In genomic region chr22:46791201-46791731, GRCh38 we compare ENCODE assay signal across 8 cellular contexts.
DNase-seq lines count a peak whose midpoint lies in the region; ATAC-seq lines count a peak whose summit lies in the region.

No MANE protein-coding gene starts in this region.

- H3K4me3 Mint-ChIP-seq in memory B cell = peak overlapping the region; percentile 80

- no peaks in the 10 kb centered on the region for H3K27me3 Mint-ChIP-seq in memory B cell

- ATAC-seq in memory B cell (ENCODE audit: low read depth) = peak; percentile 94
- no peak for ATAC-seq in HG03469 (IDR thresholded peaks at IDR 0.05; ENCODE audit: unreplicated experiment)

- peak overlapping the region; percentile 91 for H3K27ac Mint-ChIP-seq in memory B cell

- H3K36me3 Mint-ChIP-seq in memory B cell = peaks cover 9% of the 10 kb centered on the region

- H3K4me1 Mint-ChIP-seq in memory B cell = peaks cover 26% of the 10 kb centered on the region

- no peaks in the 10 kb centered on the region for H3K9me3 Mint-ChIP-seq in memory B cell

- DNase-seq in HCEC 1CT = peak; percentile 66
- DNase-seq in activated CD4-positive, CD25-positive, alpha-beta regulatory T cell (lab: John Stamatoyannopoulos, UW) = peak; percentile 37 to 65 (median 44)
- DNase-seq in brain pericyte (ENCODE audit: low read depth, low spot score) = peak; percentile 5
- peak; percentile 32 to 37 for DNase-seq in memory B cell (ENCODE audit: low spot score in 2 of 2)
- peak; percentile 72 to 74 for DNase-seq in stimulated activated CD8-positive, alpha-beta memory T cell treated with anti-CD3 and anti-CD28 coated beads, Interleukin-7, amount 100 ng/mL, for 4 hours (ENCODE audit: low read depth in 2 of 2)
- no peak for DNase-seq in NCI-H446 (lab: John Stamatoyannopoulos, UW)
- no peak for DNase-seq in SKM-1 (lab: John Stamatoyannopoulos, UW; ENCODE audit: unreplicated experiment)

Comparison
In these comparisons a context has a peak if more than half of its experiments do, and no peak if none do; other contexts are left out.
1. DNase-seq: peak in HCEC 1CT (single experiment), activated CD4-positive, CD25-positive, alpha-beta regulatory T cell (4 of 4), brain pericyte (single experiment), memory B cell (2 of 2) and stimulated activated CD8-positive, alpha-beta memory T cell treated with anti-CD3 and anti-CD28 coated beads, Interleukin-7, amount 100 ng/mL, for 4 hours (2 of 2); none in NCI-H446 (0 of 2) and SKM-1 (single experiment).